18 cellular contexts compared by ENCODE assay signal in the genomic region with DNA sequence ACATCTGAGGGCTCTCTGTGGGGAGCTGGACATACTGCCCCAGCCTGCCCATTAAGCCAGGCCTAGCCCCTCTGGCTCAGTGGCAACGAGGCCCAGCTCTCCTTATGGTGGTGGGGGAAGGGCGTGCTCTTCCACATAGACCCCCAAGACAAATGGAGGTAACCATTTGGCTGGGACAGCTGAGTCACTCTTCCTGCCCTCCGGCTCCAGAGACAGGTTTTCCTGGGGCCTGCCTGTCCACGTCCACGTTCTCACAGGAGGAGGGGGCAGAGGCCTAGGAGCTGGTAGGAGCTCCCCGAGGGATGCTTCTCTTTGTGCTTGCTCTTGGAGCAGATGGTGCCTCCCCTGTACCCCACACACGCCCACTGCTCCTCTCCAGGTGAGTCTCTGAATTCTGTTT. TPM values are rescaled to one million over a fixed set of nuclear protein-coding genes. Genes with fewer than 3 reads are reported as not detected.
A peak's percentile ranks its signal among the peaks of the same experiment; 100 is the strongest.
DNase-seq lines count a peak whose midpoint lies in the region; ATAC-seq and TF ChIP-seq lines count a peak whose summit lies in the region.
"Had no signal": no experiment of that assay in that cellular context is flagged by ENCODE, and none has a peak within 500 bp of the region (broad histone marks: within the 10 kb centered on the region; RNA-seq: fewer than 3 reads in every experiment).

No MANE protein-coding gene starts in this region.

- no peak overlapping the region for H3K4me3 Mint-ChIP-seq in T-helper 17 cell
- H3K4me3 Mint-ChIP-seq: B cell; CD4-positive, alpha-beta T cell; HFFc6 had no signal

- H3K9ac ChIP-seq in rectal smooth muscle tissue (ENCODE audit: low read length) = no peak overlapping the region

- H3K4me1 ChIP-seq in esophagus muscularis mucosa (peaks cover 64 to 85% (median 80%) of the 10 kb centered on the region in 4 donors), rectal smooth muscle tissue (ENCODE audit: control insufficient read depth, insufficient read depth, low read length) (peaks cover 67% of the 10 kb centered on the region), transverse colon (peaks cover 25 to 60% (median 33%) of the 10 kb centered on the region in 4 donors)
- H3K4me1 ChIP-seq: SJSA1 had no signal

- H3K36me3 ChIP-seq in esophagus muscularis mucosa = peaks cover 0 to 11% (median 5%) of the 10 kb centered on the region in 4 donors
- H3K36me3 ChIP-seq in rectal smooth muscle tissue (ENCODE audit: control insufficient read depth, insufficient read depth, low read length) = no peaks in the 10 kb centered on the region
- no peaks in the 10 kb centered on the region for H3K36me3 ChIP-seq in transverse colon
- H3K36me3 ChIP-seq: SJSA1 had no signal

- peaks cover 7% of the 10 kb centered on the region for H3K36me3 Mint-ChIP-seq in T-helper 17 cell (ENCODE audit: low read depth)

- H3K27me3 ChIP-seq in esophagus muscularis mucosa (no peaks in the 10 kb centered on the region), rectal smooth muscle tissue (ENCODE audit: control insufficient read depth, insufficient read depth, low read length) (no peaks in the 10 kb centered on the region), transverse colon (no peaks in the 10 kb centered on the region)
- H3K27me3 ChIP-seq: SJSA1 had no signal

- no peak for TF ChIP-seq POLR2A in esophagus muscularis mucosa (IDR thresholded peaks at IDR 0.05; ENCODE audit: low read depth)
- no peak for TF ChIP-seq POLR2A in transverse colon (IDR thresholded peaks at IDR 0.05)
- no peak for TF ChIP-seq POLR2A in GM18505 (IDR thresholded peaks at IDR 0.05; ENCODE audit: borderline replicate concordance, extremely low read depth, insufficient read depth, insufficient read length)

- peaks cover 18% of the 10 kb centered on the region for H3K4me1 Mint-ChIP-seq in T-helper 17 cell

- H3K27ac ChIP-seq in esophagus muscularis mucosa (replicated peaks in 1 of 4) (peak overlapping the region; percentile 85 to 92 (median 90)), rectal smooth muscle tissue (ENCODE audit: low read depth, low read length) (peak overlapping the region; percentile 97), transverse colon (peak overlapping the region; percentile 81 to 91 (median 87))
- H3K27ac ChIP-seq: SJSA1 had no signal

- H3K27me3 Mint-ChIP-seq in T-helper 17 cell = no peaks in the 10 kb centered on the region
- H3K27me3 Mint-ChIP-seq: CD4-positive, alpha-beta T cell had no signal

- H3K9me3 ChIP-seq in T-helper 17 cell (ENCODE audit: control insufficient read depth, low read length, poor library complexity, severe bottlenecking) (no peaks in the 10 kb centered on the region), esophagus muscularis mucosa (no peaks in the 10 kb centered on the region), transverse colon (peaks cover 0 to 9% of the 10 kb centered on the region in 2 donors)

- H3K4me3 ChIP-seq in esophagus muscularis mucosa (no peak overlapping the region), rectal smooth muscle tissue (ENCODE audit: low read length) (no peak overlapping the region), transverse colon (no peak overlapping the region)
- H3K4me3 ChIP-seq: SJSA1 had no signal

- ATAC-seq in T-helper 17 cell = no peak
- no peak for ATAC-seq in HG02571 (IDR thresholded peaks at IDR 0.05; ENCODE audit: unreplicated experiment)
- ATAC-seq in GM18505 (IDR thresholded peaks at IDR 0.05; ENCODE audit: unreplicated experiment) = no peak
- ATAC-seq: PC-3 had no signal

- DNase-seq in T-helper 17 cell (no peak), esophagus muscularis mucosa (ENCODE audit: extremely low spot score) (no peak), transverse colon (no peak), NCI-H524 (lab: John Stamatoyannopoulos, UW) (no peak), NCI-H526 (lab: John Stamatoyannopoulos, UW) (no peak)
- DNase-seq: CD4-positive, alpha-beta T cell; EL; HFFc6; KG1; NCI-H1048; NCI-H748 treated with DMSO at 0.1 percent for 48 hours; PC-3 had no signal

- TF ChIP-seq CTCF in esophagus muscularis mucosa (IDR thresholded peaks at IDR 0.05) = no peak
- no peak for TF ChIP-seq CTCF in transverse colon (IDR thresholded peaks at IDR 0.05)

- peak overlapping the region; percentile 24 for H3K27ac Mint-ChIP-seq in T-helper 17 cell
- H3K27ac Mint-ChIP-seq: B cell; CD4-positive, alpha-beta T cell; HFFc6 had no signal

- intact Hi-C loops in esophagus muscularis mucosa (cut with DNase I) (no loop called here), transverse colon (cut with DNase I; ENCODE audit: low total_unique reads) (no loop called here)

- 86% methylated on average over 6 of the region's 7 CpGs for WGBS in esophagus muscularis mucosa
- WGBS in transverse colon (ENCODE audit: low coverage in 1 of 2), 2 donors = 80% methylated on average over 7 of the region's 7 CpGs; no CpG with 5 or more reads in 1 of the 2 donors

- in situ Hi-C loops in transverse colon (cut with MboI; ENCODE audit: low pct_ligation_motif_present in 1 of 4, low pct_unique_long_range_greater_than_20kb in 1 of 4, low sequenced_read_pairs in 3 of 4) = no loop called here

- no peak for TF ChIP-seq EP300 in esophagus muscularis mucosa (IDR thresholded peaks at IDR 0.05)
- no peak for TF ChIP-seq EP300 in transverse colon (IDR thresholded peaks at IDR 0.05; ENCODE audit: low read depth)

RNA-seq across cellular contexts. Expression of a gene that starts 33.5 kb away (rescaled TPM):
- total RNA-seq in T-helper 17 cell = 10 to 100 TPM; 20.3 to 28.7 TPM
- total RNA-seq in esophagus muscularis mucosa = 10 to 100 TPM; 40.3 to 59.4 (median 53.5) TPM
- 100 to 1,000 TPM in 3 of 4 donors, 10 to 100 TPM in 1; 97.7 to 152 (median 148) TPM for total RNA-seq in transverse colon
- total RNA-seq: H4 had no signal
